16 cellular contexts compared by ENCODE assay signal in the genomic region with DNA sequence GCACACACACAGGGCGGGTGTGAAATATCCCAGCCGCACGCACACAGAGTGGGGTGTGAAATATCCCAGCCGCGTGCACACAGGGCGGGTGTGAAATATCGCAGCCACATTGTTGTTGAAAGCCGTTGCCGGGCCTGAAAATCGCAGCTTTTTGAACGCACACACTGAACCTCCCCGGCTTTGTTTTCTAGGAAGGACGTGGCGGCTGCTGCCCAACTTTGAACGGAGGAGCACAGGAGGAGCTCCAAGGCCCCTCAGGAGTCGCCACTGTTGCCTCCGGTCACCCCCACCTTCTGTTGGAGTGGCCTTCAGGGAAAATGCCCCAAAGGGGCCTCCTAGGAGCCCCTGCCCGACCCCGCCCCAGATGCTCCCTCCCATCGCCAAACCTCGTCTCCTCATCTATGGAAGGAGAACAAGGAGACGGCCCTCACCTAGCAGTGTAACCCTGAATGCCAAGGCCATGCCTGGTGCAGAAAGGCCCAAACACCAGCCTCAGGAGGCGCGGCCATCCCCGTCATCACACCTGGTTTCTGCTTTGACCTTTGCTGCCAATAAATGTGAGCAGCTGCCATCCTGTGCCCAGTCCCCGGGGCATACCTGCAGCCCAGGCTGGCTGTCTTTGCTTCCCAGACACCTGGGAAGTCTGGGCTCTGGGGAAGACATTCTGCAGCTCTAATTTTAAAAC.
A peak's percentile ranks its signal among the peaks of the same experiment; 100 is the strongest.
DNase-seq lines count a peak whose midpoint lies in the region; ATAC-seq, FAIRE-seq and TF ChIP-seq lines count a peak whose summit lies in the region.
"Had no signal": no experiment of that assay in that cellular context is flagged by ENCODE, and none has a peak within 500 bp of the region (broad histone marks: within the 10 kb centered on the region; RNA-seq: fewer than 3 reads in every experiment).

No MANE protein-coding gene starts in this region.

- no peak for FAIRE-seq in H54 (lab: Jason Lieb, UNC)

- WGBS in right cardiac atrium = 87% methylated on average over 26 of the region's 26 CpGs

- H3K4me3 ChIP-seq in right cardiac atrium (ENCODE audit: low read length) (no peak overlapping the region), colonic mucosa (no peak overlapping the region)
- H3K4me3 ChIP-seq: GM23248 had no signal

- H3K27ac ChIP-seq in right cardiac atrium (ENCODE audit: low read length) (no peak overlapping the region), colonic mucosa (no peak overlapping the region)
- H3K27ac ChIP-seq: GM23248, HL-60 had no signal

- H3K4me1 ChIP-seq in right cardiac atrium (ENCODE audit: control insufficient read depth, insufficient read depth, low read length) (no peaks in the 10 kb centered on the region), colonic mucosa (no peaks in the 10 kb centered on the region)

- H3K9ac ChIP-seq in colonic mucosa (ENCODE audit: low read depth in 2 of 2, low read length in 2 of 2) = no peak overlapping the region
- H3K9ac ChIP-seq: GM23248 had no signal

- ATAC-seq in left ventricle myocardium superior (no peak), right cardiac atrium (no peak), sciatic nerve (no peak), HG03521 (IDR thresholded peaks at IDR 0.05; ENCODE audit: unreplicated experiment) (no peak), HG03460 (IDR thresholded peaks at IDR 0.05; ENCODE audit: unreplicated experiment) (no peak)

- intact Hi-C loops in left ventricle myocardium superior (cut with micrococcal nuclease) (no loop called here), right cardiac atrium (cut with DNase I) (no loop called here), colonic mucosa (cut with DNase I) (no loop called here), sciatic nerve (cut with DNase I) (no loop called here)

- H3K9me3 ChIP-seq in right cardiac atrium (ENCODE audit: control insufficient read depth, low read length) (no peaks in the 10 kb centered on the region), colonic mucosa (no peaks in the 10 kb centered on the region)

- no peaks in the 10 kb centered on the region for H3K36me3 ChIP-seq in colonic mucosa

- H3K27me3 ChIP-seq in right cardiac atrium (ENCODE audit: control insufficient read depth, insufficient read depth) = no peaks in the 10 kb centered on the region
- H3K27me3 ChIP-seq in colonic mucosa = no peaks in the 10 kb centered on the region

- TF ChIP-seq CTCF in colonic mucosa (IDR thresholded peaks at IDR 0.05) = no peak

- TF ChIP-seq POLR2A in H54 (IDR thresholded peaks at IDR 0.05; ENCODE audit: low read depth, low read length) = no peak

- DNase-seq in left ventricle myocardium superior (peak; percentile 12), right cardiac atrium (no peak), colonic mucosa (peak; percentile 72), sciatic nerve (ENCODE audit: low spot score) (peak; percentile 23), H54 (ENCODE audit: insufficient read length, low spot score) (no peak)
- DNase-seq: ACHN; CD4-positive, alpha-beta T cell; GF-D8; GM23248; MV-4-11; NCI-H1417 treated with DMSO at 0.1 percent for 48 hours; NCI-H2029 treated with DMSO at 0.1 percent for 48 hours; NCI-H510A had no signal

Comparison
In these comparisons a context has a peak if more than half of its experiments do, and no peak if none do; other contexts are left out.
1. DNase-seq: peak in left ventricle myocardium superior (single experiment), colonic mucosa (single experiment) and sciatic nerve (single experiment); none in right cardiac atrium (0 of 3) and H54 (single experiment).